Comparison of ENCODE assay signal across 13 cellular contexts in the genomic region with DNA sequence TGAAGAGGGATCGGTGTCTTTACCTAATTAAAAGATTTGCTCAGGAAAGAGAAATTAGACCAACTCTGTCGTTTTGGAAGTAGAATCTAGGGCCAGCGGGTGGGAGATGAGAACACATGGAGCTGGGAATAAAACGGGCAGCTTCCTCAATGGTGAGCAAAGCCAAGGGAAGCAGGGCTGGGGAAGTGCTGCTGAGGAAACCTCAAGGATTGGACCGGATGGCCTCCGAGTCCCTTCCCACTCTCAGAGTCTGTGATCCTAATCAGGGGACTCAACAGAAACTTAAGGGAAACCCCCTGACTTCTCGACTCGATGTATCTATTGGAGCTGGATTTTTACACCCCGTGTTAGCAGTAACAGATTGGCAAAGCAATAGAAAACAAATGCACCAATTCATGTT. TPM values are rescaled to one million over a fixed set of nuclear protein-coding genes. Genes with fewer than 3 reads are reported as not detected.
A peak's percentile ranks its signal among the peaks of the same experiment; 100 is the strongest.
DNase-seq lines count a peak whose midpoint lies in the region; ATAC-seq and TF ChIP-seq lines count a peak whose summit lies in the region.
"Had no signal": no experiment of that assay in that cellular context is flagged by ENCODE, and none has a peak within 500 bp of the region (broad histone marks: within the 10 kb centered on the region; RNA-seq: fewer than 3 reads in every experiment).

No MANE protein-coding gene starts in this region.

- peak overlapping the region; percentile 32 for H3K4me3 Mint-ChIP-seq in T-helper 1 cell treated with Interleukin-12 subunit alpha and Interleukin-12 subunit beta and Interleukin-4 antibody, amounts not matched to agents 30 μg/mL and 1 μg/mL, for 36 hours
- H3K4me3 Mint-ChIP-seq in activated naive CD8-positive, alpha-beta T cell treated with anti-CD3 and anti-CD28 coated beads for 36 hours, result peak overlapping the region; percentile 60
- H3K4me3 Mint-ChIP-seq in naive thymus-derived CD8-positive, alpha-beta T cell, result peak overlapping the region; percentile 23 to 89 (median 62)
- H3K4me3 Mint-ChIP-seq: neural crest cell had no signal

- ATAC-seq in naive thymus-derived CD8-positive, alpha-beta T cell, result no peak

- TF ChIP-seq POLR2A in GM19099 (IDR thresholded peaks at IDR 0.05; ENCODE audit: extremely low read depth, insufficient read length, low read depth), result peak; percentile 27

- peaks cover 48% of the 10 kb centered on the region for H3K4me1 Mint-ChIP-seq in T-helper 1 cell treated with Interleukin-12 subunit alpha and Interleukin-12 subunit beta and Interleukin-4 antibody, amounts not matched to agents 30 μg/mL and 1 μg/mL, for 36 hours (ENCODE audit: low read depth)
- H3K4me1 Mint-ChIP-seq in activated naive CD8-positive, alpha-beta T cell treated with anti-CD3 and anti-CD28 coated beads for 36 hours, result peaks cover 52% of the 10 kb centered on the region
- peaks cover 17 to 83% (median 63%) of the 10 kb centered on the region in 4 donors for H3K4me1 Mint-ChIP-seq in naive thymus-derived CD8-positive, alpha-beta T cell

- no peaks in the 10 kb centered on the region for H3K27me3 Mint-ChIP-seq in T-helper 1 cell treated with Interleukin-12 subunit alpha and Interleukin-12 subunit beta and Interleukin-4 antibody, amounts not matched to agents 30 μg/mL and 1 μg/mL, for 36 hours (ENCODE audit: low read depth)
- no peaks in the 10 kb centered on the region for H3K27me3 Mint-ChIP-seq in activated naive CD8-positive, alpha-beta T cell treated with anti-CD3 and anti-CD28 coated beads for 36 hours
- no peaks in the 10 kb centered on the region for H3K27me3 Mint-ChIP-seq in naive thymus-derived CD8-positive, alpha-beta T cell

- DNase-seq in T-helper 1 cell (no peak), Ammon's horn (ENCODE audit: low spot score) (no peak), inferior parietal cortex (ENCODE audit: extremely low spot score) (no peak), NCI-H524 treated with DMSO at 0.1 percent for 48 hours (lab: John Stamatoyannopoulos, UW) (no peak)
- DNase-seq in activated naive CD8-positive, alpha-beta T cell treated with anti-CD3 and anti-CD28 coated beads for 36 hours, result no peak
- DNase-seq in naive thymus-derived CD8-positive, alpha-beta T cell, result no peak
- DNase-seq: brain microvascular endothelial cell, EL, esophagus squamous epithelium, NCI-H82 had no signal

- POLR2A ChIA-PET in naive thymus-derived CD8-positive, alpha-beta T cell (lab: Charles Lee), result no interaction called here

- H3K9me3 Mint-ChIP-seq in T-helper 1 cell treated with Interleukin-12 subunit alpha and Interleukin-12 subunit beta and Interleukin-4 antibody, amounts not matched to agents 30 μg/mL and 1 μg/mL, for 36 hours, result no peaks in the 10 kb centered on the region
- H3K9me3 Mint-ChIP-seq in activated naive CD8-positive, alpha-beta T cell treated with anti-CD3 and anti-CD28 coated beads for 36 hours, result no peaks in the 10 kb centered on the region
- H3K9me3 Mint-ChIP-seq in naive thymus-derived CD8-positive, alpha-beta T cell, result peaks cover 0 to 13% (median 4%) of the 10 kb centered on the region in 9 donors
- H3K9me3 Mint-ChIP-seq: neural crest cell had no signal

- H3K27ac Mint-ChIP-seq in T-helper 1 cell treated with Interleukin-12 subunit alpha and Interleukin-12 subunit beta and Interleukin-4 antibody, amounts not matched to agents 30 μg/mL and 1 μg/mL, for 36 hours, result no peak overlapping the region
- peak overlapping the region; percentile 35 for H3K27ac Mint-ChIP-seq in activated naive CD8-positive, alpha-beta T cell treated with anti-CD3 and anti-CD28 coated beads for 36 hours
- peak overlapping the region in 2 of 10 donors; percentile 2 to 59 for H3K27ac Mint-ChIP-seq in naive thymus-derived CD8-positive, alpha-beta T cell

- H3K36me3 Mint-ChIP-seq in T-helper 1 cell treated with Interleukin-12 subunit alpha and Interleukin-12 subunit beta and Interleukin-4 antibody, amounts not matched to agents 30 μg/mL and 1 μg/mL, for 36 hours (ENCODE audit: low read depth), result peaks cover 21% of the 10 kb centered on the region
- H3K36me3 Mint-ChIP-seq in activated naive CD8-positive, alpha-beta T cell treated with anti-CD3 and anti-CD28 coated beads for 36 hours, result peaks cover 20% of the 10 kb centered on the region
- H3K36me3 Mint-ChIP-seq in naive thymus-derived CD8-positive, alpha-beta T cell, result peaks cover 5 to 13% (median 8%) of the 10 kb centered on the region in 3 donors

RNA-seq across cellular contexts. Expression of a gene that starts 10.8 kb away (rescaled TPM):
- total RNA-seq in activated naive CD8-positive, alpha-beta T cell treated with anti-CD3 and anti-CD28 coated beads for 36 hours, result 1 to 10 TPM; 4.1 to 4.3 TPM
- 1 to 10 TPM; 3.9 to 4.6 TPM for total RNA-seq in naive thymus-derived CD8-positive, alpha-beta T cell
- 1 to 10 TPM in 2 of 3 donors, under 1 TPM in 1; 0.85 to 1.8 (median 1.3) TPM for polyA plus RNA-seq in naive thymus-derived CD8-positive, alpha-beta T cell
